In genomic region chr12:51242896-51243295, GRCh38 we compare ENCODE assay signal across 2 cellular contexts.
TF ChIP-seq lines count a peak whose summit lies in the region.

No MANE protein-coding gene starts in this region.

TF ChIP-seq in HepG2, 621 proteins besides CTCF, POLR2A, EP300 and RAD21:
- no peak for TF ChIP-seq KAT8 (CRISPR knock-in tag; IDR thresholded peaks at IDR 0.05)
- 0 out of 2 replicates have a peak, but pooled peaks have one; percentile 4 for TF ChIP-seq RBFOX2 (IDR thresholded peaks at IDR 0.05; ENCODE audit: low read depth, low read length)
TF ChIP-seq in HepG2: peak in this region for 1.

TF ChIP-seq in K562, 482 proteins besides CTCF, POLR2A, EP300 and RAD21:
- no peak for TF ChIP-seq UBTF (IDR thresholded peaks at IDR 0.05; ENCODE audit: borderline replicate concordance in 1 of 2, low read depth in 2 of 2, low read length in 2 of 2)
- TF ChIP-seq USF1 (CRISPR knock-in tag; IDR thresholded peaks at IDR 0.05) = no peak
- TF ChIP-seq ESRRB (CRISPR knock-in tag; IDR thresholded peaks at IDR 0.05; ENCODE audit: borderline replicate concordance) = no peak
- no peak for TF ChIP-seq CHD1 (IDR thresholded peaks at IDR 0.05; ENCODE audit: low read length)
- no peak for TF ChIP-seq THRA (IDR thresholded peaks at IDR 0.05)
